In genomic region chr2:69645026-69645425, GRCh38 we compare ENCODE assay signal across 8 cellular contexts. TPM values are rescaled to one million over a fixed set of nuclear protein-coding genes. Genes with fewer than 3 reads are reported as not detected.
DNase-seq lines count a peak whose midpoint lies in the region; ATAC-seq and TF ChIP-seq lines count a peak whose summit lies in the region.

No MANE protein-coding gene starts in this region.

- ATAC-seq in stimulated activated naive CD8-positive, alpha-beta T cell treated with anti-CD3 and anti-CD28 coated beads, Interleukin-15, Interleukin-2, amounts not matched to agents 100 U/mL and 50 U/mL, for 24 hours = no peak
- ATAC-seq in WTC11 (no peak), gastroesophageal sphincter (no peak), GM19351 (IDR thresholded peaks at IDR 0.05; ENCODE audit: unreplicated experiment) (no peak)

- H3K36me3 ChIP-seq in gastroesophageal sphincter (no peaks in the 10 kb centered on the region), smooth muscle cell (ENCODE audit: low read depth) (no peaks in the 10 kb centered on the region)

- CTCF ChIA-PET in WTC11 (lab: Charles Lee) = interaction anchor here (1.1 to 3.7 kb wide), 4 partner anchors 73 to 270 kb away, joined by 3 to 18 read pairs (median 9); no protein-coding TSS in a partner anchor

- peak overlapping the region; percentile 76 to 88 for H3K4me3 ChIP-seq in gastroesophageal sphincter
- H3K4me3 ChIP-seq in smooth muscle cell = peak overlapping the region; percentile 97

- peak overlapping the region; percentile 52 for H2AFZ ChIP-seq in smooth muscle cell (ENCODE audit: low read depth)

- no peaks in the 10 kb centered on the region for H3K9me3 Mint-ChIP-seq in stimulated activated naive CD8-positive, alpha-beta T cell treated with anti-CD3 and anti-CD28 coated beads, Interleukin-15, Interleukin-2, amounts not matched to agents 100 ng/mL and 50 ng/mL, for 24 hours
- H3K9me3 Mint-ChIP-seq in WTC11 = peaks cover 6% of the 10 kb centered on the region

- WGBS in gastroesophageal sphincter (ENCODE audit: low coverage in 1 of 2), 2 donors = 1 to 4% methylated on average over 7 of the region's 7 CpGs
- WGBS in smooth muscle cell (ENCODE audit: low lambda C conversion rate) = 16% methylated on average over 7 of the region's 7 CpGs

- peaks cover 24% of the 10 kb centered on the region for H4K20me1 ChIP-seq in smooth muscle cell (ENCODE audit: low read depth)

- no peak for TF ChIP-seq POLR2A in gastroesophageal sphincter (IDR thresholded peaks at IDR 0.05)

- H3K4me1 Mint-ChIP-seq in stimulated activated naive CD8-positive, alpha-beta T cell treated with anti-CD3 and anti-CD28 coated beads, Interleukin-15, Interleukin-2, amounts not matched to agents 100 ng/mL and 50 ng/mL, for 24 hours (ENCODE audit: low read depth) = peaks cover 62% of the 10 kb centered on the region
- H3K4me1 Mint-ChIP-seq in WTC11 = peaks cover 43% of the 10 kb centered on the region

- peaks cover 11% of the 10 kb centered on the region for H3F3A ChIP-seq in smooth muscle cell (ENCODE audit: low read depth)

- no peak for DNase-seq in stimulated activated naive CD8-positive, alpha-beta T cell treated with anti-CD3 and anti-CD28 coated beads, Interleukin-15, Interleukin-2, amounts not matched to agents 100 U/mL and 50 U/mL, for 24 hours
- DNase-seq in WTC11 (ENCODE audit: low spot score) (no peak), smooth muscle cell (lab: John Stamatoyannopoulos, UW; ENCODE audit: unreplicated experiment) (no peak), GM19240 (ENCODE audit: insufficient read length, low spot score) (no peak), COLO829 (ENCODE audit: low spot score) (no peak)

- H3K36me3 Mint-ChIP-seq in stimulated activated naive CD8-positive, alpha-beta T cell treated with anti-CD3 and anti-CD28 coated beads, Interleukin-15, Interleukin-2, amounts not matched to agents 100 ng/mL and 50 ng/mL, for 24 hours (ENCODE audit: low read depth) = peaks cover 11% of the 10 kb centered on the region
- H3K36me3 Mint-ChIP-seq in WTC11 = peaks cover 3% of the 10 kb centered on the region; the same call in 1 of the 2 replicates

- peaks cover 0 to 41% (median 23%) of the 10 kb centered on the region in 3 donors for H3K4me1 ChIP-seq in gastroesophageal sphincter
- H3K4me1 ChIP-seq in smooth muscle cell (ENCODE audit: low read depth) = peaks cover 28% of the 10 kb centered on the region

- H3K4me2 ChIP-seq in smooth muscle cell = peak overlapping the region; percentile 89

- peak overlapping the region; percentile 96 for H3K9ac ChIP-seq in smooth muscle cell (ENCODE audit: low read depth)

- H3K27ac Mint-ChIP-seq in stimulated activated naive CD8-positive, alpha-beta T cell treated with anti-CD3 and anti-CD28 coated beads, Interleukin-15, Interleukin-2, amounts not matched to agents 100 ng/mL and 50 ng/mL, for 24 hours = peak overlapping the region; percentile 95
- H3K27ac Mint-ChIP-seq in WTC11 = no peak overlapping the region

- no peak for TF ChIP-seq EP300 in gastroesophageal sphincter (IDR thresholded peaks at IDR 0.05)

- no peak for TF ChIP-seq CTCF in WTC11 (IDR thresholded peaks at IDR 0.05)
- TF ChIP-seq CTCF in gastroesophageal sphincter (IDR thresholded peaks at IDR 0.05) = no peak
- TF ChIP-seq CTCF in smooth muscle cell (IDR thresholded peaks at IDR 0.05; ENCODE audit: borderline replicate concordance, insufficient read depth, poor library complexity, severe bottlenecking) = no peak

- H3K9me3 ChIP-seq in gastroesophageal sphincter (no peaks in the 10 kb centered on the region), smooth muscle cell (replicated peaks; ENCODE audit: low read depth) (no peaks in the 10 kb centered on the region)

- H3K27ac ChIP-seq in gastroesophageal sphincter = peak overlapping the region; percentile 83 to 96 (median 92)
- peak overlapping the region; percentile 97 for H3K27ac ChIP-seq in smooth muscle cell (ENCODE audit: low read depth)

- POLR2A ChIA-PET in WTC11 (lab: Charles Lee) = no interaction called here

- H3K27me3 Mint-ChIP-seq in stimulated activated naive CD8-positive, alpha-beta T cell treated with anti-CD3 and anti-CD28 coated beads, Interleukin-15, Interleukin-2, amounts not matched to agents 100 ng/mL and 50 ng/mL, for 24 hours = no peaks in the 10 kb centered on the region
- H3K27me3 Mint-ChIP-seq in WTC11 (ENCODE audit: low read depth) = peaks cover 12% of the 10 kb centered on the region

- no peaks in the 10 kb centered on the region for H3K27me3 ChIP-seq in gastroesophageal sphincter
- H3K27me3 ChIP-seq in smooth muscle cell (ENCODE audit: low read depth) = no peaks in the 10 kb centered on the region

- H3K4me3 Mint-ChIP-seq in stimulated activated naive CD8-positive, alpha-beta T cell treated with anti-CD3 and anti-CD28 coated beads, Interleukin-15, Interleukin-2, amounts not matched to agents 100 ng/mL and 50 ng/mL, for 24 hours = peak overlapping the region; percentile 96
- H3K4me3 Mint-ChIP-seq in WTC11 = peak overlapping the region; percentile 82

- H3K79me2 ChIP-seq in smooth muscle cell (ENCODE audit: low read depth) = peaks cover 29% of the 10 kb centered on the region

TF ChIP-seq in WTC11, 78 proteins besides CTCF, POLR2A, EP300 and RAD21:
- TF ChIP-seq E2F5 (CRISPR knock-in tag; IDR thresholded peaks at IDR 0.05) (no peak), ATF3 (CRISPR knock-in tag; conservative IDR thresholded peaks at IDR 0.05) (no peak), GTF2I (CRISPR knock-in tag; conservative IDR thresholded peaks at IDR 0.05) (no peak), FOXP4 (CRISPR knock-in tag; IDR thresholded peaks at IDR 0.05) (no peak)

RNA-seq across cellular contexts. Expression of gene AAK1, which starts 1.5 kb away (rescaled TPM):
- total RNA-seq in WTC11 (2021) = 32.3 to 35.7 TPM (median 35.6 TPM) in 3 replicates
- 10 to 100 TPM; 32.3 to 55.9 (median 49.6) TPM for total RNA-seq in gastroesophageal sphincter
- total RNA-seq in smooth muscle cell = 33.3 and 47.7 TPM in 2 replicates
- 26.9 and 48.0 TPM in 2 replicates for polyA plus RNA-seq in smooth muscle cell
